ENCODE assay signal across 20 cellular contexts in genomic region chr2:237148624-237149023, GRCh38.
DNase-seq lines count a peak whose midpoint lies in the region; ATAC-seq and TF ChIP-seq lines count a peak whose summit lies in the region.
"Had no signal": no experiment of that assay in that cellular context is flagged by ENCODE, and none has a peak within 500 bp of the region (broad histone marks: within the 10 kb centered on the region; RNA-seq: fewer than 3 reads in every experiment).

No MANE protein-coding gene starts in this region.

- TF ChIP-seq CTCF in IMR-90 (conservative IDR thresholded peaks at IDR 0.05; ENCODE audit: low read depth, low read length) (no peak), esophagus muscularis mucosa (IDR thresholded peaks at IDR 0.05) (no peak), vagina (IDR thresholded peaks at IDR 0.05) (no peak)

- H3K9me1 ChIP-seq in IMR-90 (ENCODE audit: insufficient read depth, low read length), result 0 out of 2 replicates have a peak, but pooled peaks cover 2% of the 10 kb centered on the region

- TF ChIP-seq EP300 in esophagus muscularis mucosa (IDR thresholded peaks at IDR 0.05), result no peak

- TF ChIP-seq POLR2A in IMR-90 (IDR thresholded peaks at IDR 0.05; ENCODE audit: low read depth, low read length), result no peak
- no peak for TF ChIP-seq POLR2A in esophagus muscularis mucosa (IDR thresholded peaks at IDR 0.05; ENCODE audit: low read depth)
- no peak for TF ChIP-seq POLR2A in vagina (IDR thresholded peaks at IDR 0.05)

- no peaks in the 10 kb centered on the region for H3K79me1 ChIP-seq in IMR-90 (ENCODE audit: low read depth in 1 of 2, low read length in 2 of 2)

- H3K9me3 ChIP-seq in IMR-90 (ENCODE audit: control insufficient read depth, insufficient read depth, low read length) (peaks cover 9% of the 10 kb centered on the region), esophagus muscularis mucosa (peaks cover 0 to 25% (median 15%) of the 10 kb centered on the region in 4 donors), vagina (peaks cover 10% of the 10 kb centered on the region)

- H3K14ac ChIP-seq in IMR-90 (replicated peaks; ENCODE audit: low read depth, low read length), result no peak overlapping the region; the same call in 1 of the 2 replicates

- no peak overlapping the region for H3K9ac ChIP-seq in IMR-90 (ENCODE audit: low read depth, low read length)

- no peak overlapping the region for H2AFZ ChIP-seq in IMR-90 (replicated peaks; ENCODE audit: low read length, poor library complexity)

- dilution Hi-C loops in IMR-90 (cut with HindIII; ENCODE audit: low sequenced_read_pairs, unreplicated experiment), result no loop called here

- no peak for ATAC-seq in activated naive CD8-positive, alpha-beta T cell treated with anti-CD3 and anti-CD28 coated beads, Interleukin-2, amount 50 U/mL, for 24 hours
- no peak for ATAC-seq in IMR-90 (ENCODE audit: low read depth)
- no peak for ATAC-seq in activated T-helper 17 cell treated with anti-CD3 and anti-CD28 coated beads, Interleukin-2, amount 50 U/mL, for 72 hours (replicated peaks)
- ATAC-seq: A549, Panc1 had no signal

- H3K27ac ChIP-seq in IMR-90 (ENCODE audit: insufficient read depth, low read length) (no peak overlapping the region), esophagus muscularis mucosa (replicated peaks in 1 of 4) (peak overlapping the region in 1 of 4 donors; percentile 6), vagina (no peak overlapping the region)
- H3K27ac ChIP-seq: A549, SJSA1 had no signal

- no TSS peak for BruUV-seq in IMR-90 (replicated peaks; lab: Mats Ljungman, UMichigan)

- H3K4me1 ChIP-seq in IMR-90 (ENCODE audit: control insufficient read depth, insufficient read depth, low read length) (peaks cover 7% of the 10 kb centered on the region), esophagus muscularis mucosa (peaks cover 0 to 19% (median 16%) of the 10 kb centered on the region in 4 donors), vagina (peaks cover 8% of the 10 kb centered on the region)
- H3K4me1 ChIP-seq: SJSA1 had no signal

- H2BK5ac ChIP-seq in IMR-90 (ENCODE audit: low read depth, low read length, poor library complexity, severe bottlenecking), result no peak overlapping the region

- H4K8ac ChIP-seq in IMR-90 (ENCODE audit: low read depth in 2 of 2, low read length in 2 of 2), result no peak overlapping the region

- no peak for TF ChIP-seq RAD21 in IMR-90 (IDR thresholded peaks at IDR 0.05; ENCODE audit: low read length)

- no peak overlapping the region for H4K91ac ChIP-seq in IMR-90 (ENCODE audit: insufficient read depth, low read depth, low read length)

- POLR2A ChIA-PET in IMR-90 (lab: Charles Lee; ENCODE audit: unreplicated experiment), result no interaction called here

- peaks cover 32% of the 10 kb centered on the region for H3K9me3 Mint-ChIP-seq in activated naive CD8-positive, alpha-beta T cell treated with anti-CD3 and anti-CD28 coated beads, Interleukin-2, amount 50 U/mL, for 24 hours
- peaks cover 18% of the 10 kb centered on the region for H3K9me3 Mint-ChIP-seq in activated naive CD8-positive, alpha-beta T cell treated with anti-CD3 and anti-CD28 coated beads for 36 hours
- peaks cover 10% of the 10 kb centered on the region for H3K9me3 Mint-ChIP-seq in activated T-helper 17 cell treated with anti-CD3 and anti-CD28 coated beads, Interleukin-2, amount 50 U/mL, for 72 hours

- H2BK120ac ChIP-seq in IMR-90 (ENCODE audit: low read depth, low read length), result no peak overlapping the region

- H3K27me3 ChIP-seq in IMR-90 (ENCODE audit: control insufficient read depth, insufficient read depth, low read length) (no peaks in the 10 kb centered on the region), esophagus muscularis mucosa (no peaks in the 10 kb centered on the region), vagina (no peaks in the 10 kb centered on the region)
- H3K27me3 ChIP-seq: SJSA1 had no signal

- H3K4ac ChIP-seq in IMR-90 (ENCODE audit: low read depth, low read length), result 0 out of 2 replicates have a peak overlapping the region, but pooled peaks have one; percentile 22

- no peak overlapping the region for H4K5ac ChIP-seq in IMR-90 (ENCODE audit: low read depth, low read length)

- H2BK20ac ChIP-seq in IMR-90 (ENCODE audit: low read depth, low read length), result no peak overlapping the region

- H3K23ac ChIP-seq in IMR-90 (ENCODE audit: low read depth, low read length), result no peak overlapping the region

- DNase-seq in activated naive CD8-positive, alpha-beta T cell treated with anti-CD3 and anti-CD28 coated beads, Interleukin-2, amount 50 U/mL, for 24 hours, result no peak
- DNase-seq in activated naive CD8-positive, alpha-beta T cell treated with anti-CD3 and anti-CD28 coated beads for 36 hours, result no peak
- DNase-seq in IMR-90 (no peak), esophagus muscularis mucosa (ENCODE audit: extremely low spot score) (peak; percentile 26), vagina (ENCODE audit: extremely low spot score in 2 of 2) (peak; percentile 71 to 94), ACHN (no peak)
- DNase-seq: CD4-positive, alpha-beta memory T cell; DMS153; GOT3; MV-4-11; NCI-H1105 treated with DMSO at 0.1 percent for 48 hours; NCI-H2029 treated with DMSO at 0.1 percent for 48 hours; NCI-H226; NCI-H510A treated with DMSO at 0.1 percent for 48 hours; NCI-H748 treated with DMSO at 0.1 percent for 48 hours had no signal

- H2AK9ac ChIP-seq in IMR-90 (replicated peaks; ENCODE audit: low read depth, low read length, poor library complexity), result no peak overlapping the region

- peaks cover 8% of the 10 kb centered on the region for H3K27me3 Mint-ChIP-seq in activated naive CD8-positive, alpha-beta T cell treated with anti-CD3 and anti-CD28 coated beads, Interleukin-2, amount 50 U/mL, for 24 hours
- H3K27me3 Mint-ChIP-seq in activated naive CD8-positive, alpha-beta T cell treated with anti-CD3 and anti-CD28 coated beads for 36 hours, result no peaks in the 10 kb centered on the region
- H3K27me3 Mint-ChIP-seq in activated T-helper 17 cell treated with anti-CD3 and anti-CD28 coated beads, Interleukin-2, amount 50 U/mL, for 72 hours, result peaks cover 7% of the 10 kb centered on the region
- H3K27me3 Mint-ChIP-seq: IgD-negative memory B cell had no signal

- intact Hi-C loops in IMR-90 (cut with micrococcal nuclease), result no loop called here
- intact Hi-C loops in esophagus muscularis mucosa (cut with DNase I), result no loop called here
- intact Hi-C loops in vagina (cut with DNase I), result no loop called here

- H3K36me3 ChIP-seq in IMR-90 (ENCODE audit: control insufficient read depth, insufficient read depth, low read length) (no peaks in the 10 kb centered on the region), esophagus muscularis mucosa (no peaks in the 10 kb centered on the region), vagina (no peaks in the 10 kb centered on the region)
- H3K36me3 ChIP-seq: SJSA1 had no signal

- H2AK5ac ChIP-seq in IMR-90 (ENCODE audit: low read depth, low read length), result peak overlapping the region; percentile 7; the same call in 1 of the 2 replicates

- no peak overlapping the region for H3K56ac ChIP-seq in IMR-90 (ENCODE audit: extremely low read depth, insufficient read depth, low read length)

- 100% methylated on average over 1 of the region's 4 CpGs; no CpG with 5 or more reads in 1 of the 2 experiments for WGBS in IMR-90 (ENCODE audit: extremely low coverage in 2 of 2, insufficient read length in 1 of 2), 2 experiments
- WGBS in esophagus muscularis mucosa, result 88% methylated on average over 4 of the region's 4 CpGs

- peaks cover 31% of the 10 kb centered on the region for H3K4me1 Mint-ChIP-seq in activated naive CD8-positive, alpha-beta T cell treated with anti-CD3 and anti-CD28 coated beads, Interleukin-2, amount 50 U/mL, for 24 hours
- H3K4me1 Mint-ChIP-seq in activated naive CD8-positive, alpha-beta T cell treated with anti-CD3 and anti-CD28 coated beads for 36 hours, result peaks cover 9% of the 10 kb centered on the region
- peaks cover 10% of the 10 kb centered on the region for H3K4me1 Mint-ChIP-seq in activated T-helper 17 cell treated with anti-CD3 and anti-CD28 coated beads, Interleukin-2, amount 50 U/mL, for 72 hours
- H3K4me1 Mint-ChIP-seq: CD4-positive, alpha-beta memory T cell; IgD-negative memory B cell had no signal

- no peak overlapping the region for H3K4me2 ChIP-seq in IMR-90 (ENCODE audit: low read depth, low read length)
- H3K4me2 ChIP-seq: A549 had no signal

- H3K36me3 Mint-ChIP-seq in activated naive CD8-positive, alpha-beta T cell treated with anti-CD3 and anti-CD28 coated beads, Interleukin-2, amount 50 U/mL, for 24 hours (ENCODE audit: low read depth), result peaks cover 31% of the 10 kb centered on the region
- H3K36me3 Mint-ChIP-seq in activated naive CD8-positive, alpha-beta T cell treated with anti-CD3 and anti-CD28 coated beads for 36 hours, result peaks cover 18% of the 10 kb centered on the region
- H3K36me3 Mint-ChIP-seq in activated T-helper 17 cell treated with anti-CD3 and anti-CD28 coated beads, Interleukin-2, amount 50 U/mL, for 72 hours (ENCODE audit: low read depth), result no peaks in the 10 kb centered on the region

- H3K18ac ChIP-seq in IMR-90 (ENCODE audit: low read depth, low read length), result no peak overlapping the region

- in situ Hi-C loops in IMR-90 (cut with MboI; ENCODE audit: low sequenced_read_pairs) (no loop called here), ACHN (cut with HindIII; ENCODE audit: low pct_ligation_motif_present, low pct_unique_long_range_greater_than_20kb, low sequenced_read_pairs) (no loop called here)

- H3K27ac Mint-ChIP-seq in activated naive CD8-positive, alpha-beta T cell treated with anti-CD3 and anti-CD28 coated beads, Interleukin-2, amount 50 U/mL, for 24 hours, result peak overlapping the region; percentile 82
- H3K27ac Mint-ChIP-seq in activated naive CD8-positive, alpha-beta T cell treated with anti-CD3 and anti-CD28 coated beads for 36 hours, result no peak overlapping the region
- no peak overlapping the region for H3K27ac Mint-ChIP-seq in activated T-helper 17 cell treated with anti-CD3 and anti-CD28 coated beads, Interleukin-2, amount 50 U/mL, for 72 hours
- H3K27ac Mint-ChIP-seq: IgD-negative memory B cell had no signal

- no peak overlapping the region; the same call in 2 of the 3 replicates for H2BK15ac ChIP-seq in IMR-90 (ENCODE audit: low read depth, low read length)

- H3K4me3 ChIP-seq in IMR-90 (ENCODE audit: insufficient read depth, low read depth, low read length) (no peak overlapping the region), esophagus muscularis mucosa (no peak overlapping the region), vagina (no peak overlapping the region)
- H3K4me3 ChIP-seq: A549, SJSA1 had no signal

- CTCF ChIA-PET in IMR-90 (lab: Yijun Ruan, JAX), result interaction anchor here (0.6 kb wide), 1 partner anchor 547 kb away, joined by 3 read pairs; no protein-coding TSS in a partner anchor

- no peak overlapping the region for H3K4me3 Mint-ChIP-seq in activated naive CD8-positive, alpha-beta T cell treated with anti-CD3 and anti-CD28 coated beads, Interleukin-2, amount 50 U/mL, for 24 hours
- no peak overlapping the region for H3K4me3 Mint-ChIP-seq in activated naive CD8-positive, alpha-beta T cell treated with anti-CD3 and anti-CD28 coated beads for 36 hours
- H3K4me3 Mint-ChIP-seq in activated T-helper 17 cell treated with anti-CD3 and anti-CD28 coated beads, Interleukin-2, amount 50 U/mL, for 72 hours, result no peak overlapping the region
- H3K4me3 Mint-ChIP-seq: CD4-positive, alpha-beta memory T cell; IgD-negative memory B cell had no signal

- no peaks in the 10 kb centered on the region for H4K20me1 ChIP-seq in IMR-90 (ENCODE audit: insufficient read depth, low read length)

TF ChIP-seq in IMR-90, 13 proteins besides CTCF, POLR2A, EP300 and RAD21 (continues in another document):
- TF ChIP-seq NFE2L2 (IDR thresholded peaks at IDR 0.05; ENCODE audit: low read depth, low read length), result no peak

Comparison
In these comparisons a context has a peak if more than half of its experiments do, and no peak if none do; other contexts are left out.
1. DNase-seq: peak in esophagus muscularis mucosa (single experiment) and vagina (2 of 2); none in activated naive CD8-positive, alpha-beta T cell treated with anti-CD3 and anti-CD28 coated beads, Interleukin-2, amount 50 U/mL, for 24 hours (single experiment), activated naive CD8-positive, alpha-beta T cell treated with anti-CD3 and anti-CD28 coated beads for 36 hours (single experiment), IMR-90 (single experiment) and ACHN (single experiment).